14 cellular contexts compared by ENCODE assay signal in the genomic region with DNA sequence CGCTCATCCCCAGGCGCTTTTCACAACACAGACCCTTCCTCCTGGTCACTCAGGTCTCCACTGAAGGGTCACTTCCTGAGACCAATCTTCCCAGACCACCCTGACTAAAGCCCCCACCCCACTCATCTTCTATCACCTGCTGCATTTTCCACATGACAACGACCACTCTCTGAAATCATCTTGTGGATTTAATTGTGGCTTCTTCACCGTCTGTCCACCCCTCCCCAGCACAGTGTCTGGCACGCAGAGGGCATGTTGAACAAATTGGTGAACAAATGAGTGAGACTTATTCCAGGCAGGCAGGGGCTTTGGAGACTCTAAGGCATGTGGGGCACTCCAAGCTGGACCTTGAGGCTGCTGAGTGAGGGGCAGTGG. TPM values are rescaled to one million over a fixed set of nuclear protein-coding genes. Genes with fewer than 3 reads are reported as not detected.
DNase-seq lines count a peak whose midpoint lies in the region; ATAC-seq and TF ChIP-seq lines count a peak whose summit lies in the region.
"Had no signal": no experiment of that assay in that cellular context is flagged by ENCODE, and none has a peak within 500 bp of the region (broad histone marks: within the 10 kb centered on the region; RNA-seq: fewer than 3 reads in every experiment).

No MANE protein-coding gene starts in this region.

- no peaks in the 10 kb centered on the region for H4K20me1 ChIP-seq in osteoblast (ENCODE audit: insufficient read depth, low read length)

- H3K36me3 ChIP-seq in Caco-2 (ENCODE audit: control insufficient read depth, insufficient read depth, low read length) (no peaks in the 10 kb centered on the region), HUES6 (ENCODE audit: control insufficient read depth, insufficient read depth, low read length) (no peaks in the 10 kb centered on the region), osteoblast (ENCODE audit: insufficient read depth, low read length) (no peaks in the 10 kb centered on the region)

- POLR2A ChIA-PET in Caco-2 (lab: Charles Lee), result no interaction called here

- peak overlapping the region; percentile 72 for H3K4me3 Mint-ChIP-seq in Caco-2 (ENCODE audit: unreplicated experiment)
- H3K4me3 Mint-ChIP-seq in dendritic cell treated with granulocyte-macrophage colony-stimulating factor and Interleukin-4, amounts not matched to agents 40 ng/mL and 50 ng/mL, for 4 days, result peak overlapping the region; percentile 79

- peak overlapping the region; percentile 77 for H2AFZ ChIP-seq in osteoblast (ENCODE audit: low read length)
- H2AFZ ChIP-seq: PC-9 had no signal

- H3K79me2 ChIP-seq in osteoblast (ENCODE audit: insufficient read depth, low read length), result no peaks in the 10 kb centered on the region

- TF ChIP-seq POLR2A in GM18505 (IDR thresholded peaks at IDR 0.05; ENCODE audit: borderline replicate concordance, extremely low read depth, insufficient read depth, insufficient read length), result no peak

- CTCF ChIA-PET in Caco-2 (lab: Charles Lee), result no interaction called here

- BruUV-seq in Caco-2 (replicated peaks; lab: Mats Ljungman, UMichigan), result no TSS peak

- TF ChIP-seq CTCF in Caco-2 (IDR thresholded peaks at IDR 0.05; ENCODE audit: insufficient read depth in 1 of 2, low read depth in 1 of 2, low read length in 1 of 2, severe bottlenecking in 1 of 2, unreplicated experiment in 1 of 2) (no peak), osteoblast (IDR thresholded peaks at IDR 0.05; ENCODE audit: extremely low read depth, low read depth, low read length) (no peak)

- peak overlapping the region; percentile 39; the same call in 1 of the 2 replicates for H3K4me3 ChIP-seq in Caco-2 (ENCODE audit: low read depth, low read length)
- peak overlapping the region; percentile 58 for H3K4me3 ChIP-seq in HUES6 (ENCODE audit: low read depth, low read length)
- no peak overlapping the region for H3K4me3 ChIP-seq in osteoblast (ENCODE audit: insufficient read depth, low read length)
- H3K4me3 ChIP-seq: PC-9 had no signal

- H3K4me1 Mint-ChIP-seq in Caco-2 (ENCODE audit: low read depth, unreplicated experiment), result no peaks in the 10 kb centered on the region
- H3K4me1 Mint-ChIP-seq in dendritic cell treated with granulocyte-macrophage colony-stimulating factor and Interleukin-4, amounts not matched to agents 40 ng/mL and 50 ng/mL, for 4 days (ENCODE audit: low read depth), result peaks cover 69% of the 10 kb centered on the region

- no peak for ATAC-seq in GM18505 (IDR thresholded peaks at IDR 0.05; ENCODE audit: unreplicated experiment)

- intact Hi-C loops in Caco-2 (cut with micrococcal nuclease; ENCODE audit: unreplicated experiment), result no loop called here
- intact Hi-C loops in dendritic cell treated with granulocyte-macrophage colony-stimulating factor and Interleukin-4, amounts not matched to agents 40 ng/mL and 50 ng/mL, for 4 days (cut with micrococcal nuclease), result no loop called here

- peak overlapping the region; percentile 70 for H3K4me2 ChIP-seq in osteoblast (ENCODE audit: insufficient read depth, low read length)
- H3K4me2 ChIP-seq: PC-9 had no signal

- peaks cover 14% of the 10 kb centered on the region for H3K27me3 Mint-ChIP-seq in Caco-2 (ENCODE audit: insufficient read depth, unreplicated experiment)
- H3K27me3 Mint-ChIP-seq in dendritic cell treated with granulocyte-macrophage colony-stimulating factor and Interleukin-4, amounts not matched to agents 40 ng/mL and 50 ng/mL, for 4 days, result peaks cover 96% of the 10 kb centered on the region

- no peak for DNase-seq in Caco-2
- no peak for DNase-seq in osteoblast (ENCODE audit: insufficient read length, low spot score, missing footprints)
- no peak for DNase-seq in stimulated activated CD4-positive, alpha-beta T cell treated with anti-CD3 and anti-CD28 coated beads, Interleukin-2, amount 100 ng/mL, for 24 hours
- DNase-seq in cortex of kidney (lab: John Stamatoyannopoulos, UW), result no peak
- DNase-seq in NCI-H2029 (lab: John Stamatoyannopoulos, UW), result no peak
- DNase-seq: NCI-H345; PC-9; stimulated activated CD4-positive, alpha-beta T cell treated with anti-CD3 and anti-CD28 coated beads, Interleukin-2, amount 100 ng/mL, for 48 hours; T1000 had no signal

- no peak overlapping the region for H3K27ac Mint-ChIP-seq in Caco-2 (ENCODE audit: unreplicated experiment)
- peak overlapping the region; percentile 73 for H3K27ac Mint-ChIP-seq in dendritic cell treated with granulocyte-macrophage colony-stimulating factor and Interleukin-4, amounts not matched to agents 40 ng/mL and 50 ng/mL, for 4 days

- H3K4me1 ChIP-seq in Caco-2, result no peaks in the 10 kb centered on the region
- peaks cover 42% of the 10 kb centered on the region for H3K4me1 ChIP-seq in HUES6 (ENCODE audit: control insufficient read depth, insufficient read depth, low read length)
- H3K4me1 ChIP-seq in osteoblast (ENCODE audit: insufficient read depth, low read length), result no peaks in the 10 kb centered on the region

- no peaks in the 10 kb centered on the region for H3K9me3 ChIP-seq in Caco-2
- H3K9me3 ChIP-seq in HUES6 (ENCODE audit: control insufficient read depth, insufficient read depth, low read depth, low read length), result no peaks in the 10 kb centered on the region
- H3K9me3 ChIP-seq in osteoblast (ENCODE audit: low read depth, low read length), result no peaks in the 10 kb centered on the region

- H3K9me3 Mint-ChIP-seq in Caco-2 (ENCODE audit: unreplicated experiment), result no peaks in the 10 kb centered on the region
- peaks cover 14% of the 10 kb centered on the region for H3K9me3 Mint-ChIP-seq in dendritic cell treated with granulocyte-macrophage colony-stimulating factor and Interleukin-4, amounts not matched to agents 40 ng/mL and 50 ng/mL, for 4 days

- H3K27ac ChIP-seq in HUES6 (ENCODE audit: low read depth, low read length) (no peak overlapping the region), osteoblast (ENCODE audit: low read depth, low read length) (no peak overlapping the region)
- H3K27ac ChIP-seq: PC-9 had no signal

- no peaks in the 10 kb centered on the region for H3K36me3 Mint-ChIP-seq in Caco-2 (ENCODE audit: insufficient read depth, unreplicated experiment)
- peaks cover 11% of the 10 kb centered on the region for H3K36me3 Mint-ChIP-seq in dendritic cell treated with granulocyte-macrophage colony-stimulating factor and Interleukin-4, amounts not matched to agents 40 ng/mL and 50 ng/mL, for 4 days (ENCODE audit: low read depth)

- H3K27me3 ChIP-seq in Caco-2 (replicated peaks; ENCODE audit: control insufficient read depth, insufficient read depth, low read length), result no peaks in the 10 kb centered on the region
- peaks cover 100% of the 10 kb centered on the region for H3K27me3 ChIP-seq in HUES6 (ENCODE audit: control insufficient read depth, insufficient read depth, low read length)
- H3K27me3 ChIP-seq in osteoblast (ENCODE audit: insufficient read depth, low read length), result peaks cover 22% of the 10 kb centered on the region

- no peak overlapping the region for H3K9ac ChIP-seq in HUES6 (ENCODE audit: low read length)

RNA-seq across cellular contexts. Expression of a gene that starts 8.8 kb away (rescaled TPM):
- not detected in 2 replicates for total RNA-seq in Caco-2 (2022)
- total RNA-seq in osteoblast, result 8.5 and 15.6 TPM in 2 replicates
- total RNA-seq: liver, PC-9, posterior vena cava had no signal
